ENCODE assay signal across 19 cellular contexts in the genomic region with DNA sequence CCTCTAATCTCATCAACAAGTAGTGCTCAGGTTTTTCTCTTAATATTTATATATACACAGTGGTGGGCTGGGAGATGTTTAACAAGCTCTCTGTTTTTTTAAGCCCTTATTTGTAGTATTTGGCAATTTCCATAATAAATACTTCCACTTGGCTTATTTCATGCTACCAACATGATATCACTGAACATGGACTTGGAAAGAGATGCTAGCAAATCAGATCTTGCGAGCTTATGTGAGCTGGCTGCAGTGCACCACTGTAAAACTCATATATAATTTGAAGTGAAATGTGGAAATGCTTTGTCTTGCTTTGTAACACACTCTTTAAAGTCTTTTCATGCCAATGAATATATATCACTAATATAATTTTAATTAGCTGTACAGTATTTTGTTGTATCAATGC.
"Had no signal": no experiment of that assay in that cellular context is flagged by ENCODE, and none has a peak within 500 bp of the region (broad histone marks: within the 10 kb centered on the region; RNA-seq: fewer than 3 reads in every experiment).

No MANE protein-coding gene starts in this region.

- H3K4me1 ChIP-seq: esophagus squamous epithelium, gastrocnemius medialis, heart left ventricle, left ventricle myocardium inferior, tibial nerve had no signal

- H3K4me3 ChIP-seq: esophagus squamous epithelium, gastrocnemius medialis, heart left ventricle, left ventricle myocardium inferior, mucosa of descending colon, tibial nerve had no signal

- DNase-seq: activated CD4-positive, alpha-beta T cell treated with anti-CD3 and anti-CD28 coated beads, Interleukin-2, amount 10 ng/mL, durations not matched to agents 24 days and 14 days; activated CD4-positive, CD25-positive, alpha-beta regulatory T cell; activated CD8-positive, alpha-beta T cell treated with anti-CD3 and anti-CD28 coated beads for 36 hours; activated effector memory CD4-positive, alpha-beta T cell treated with Interleukin-2 at 50 U/mL for 16 hours; activated naive CD4-positive, alpha-beta T cell treated with anti-CD3 and anti-CD28 coated beads, Interleukin-2, amount 50 U/mL, for 16 hours; activated T-cell treated with anti-CD3 and anti-CD28 coated beads, Interleukin-2, amount 50 U/mL, for 4 hours; dermis blood vessel endothelial cell; effector memory CD4-positive, alpha-beta T cell; esophagus squamous epithelium; gastrocnemius medialis; heart left ventricle; left ventricle myocardium inferior; mucosa of descending colon; naive B cell; small intestine; stimulated activated CD4-positive, alpha-beta T cell treated with anti-CD3 and anti-CD28 coated beads, Interleukin-15, amount 100 ng/mL, for 24 hours; stimulated activated CD4-positive, alpha-beta T cell treated with anti-CD3 and anti-CD28 coated beads, Interleukin-2, amount 100 ng/mL, for 48 hours; T1000 had no signal

- H3K9me3 ChIP-seq: esophagus squamous epithelium, gastrocnemius medialis, heart left ventricle, left ventricle myocardium inferior, mucosa of descending colon, tibial nerve had no signal

- H3K27ac ChIP-seq: esophagus squamous epithelium, gastrocnemius medialis, heart left ventricle, left ventricle myocardium inferior, tibial nerve had no signal

- H3K27me3 ChIP-seq: gastrocnemius medialis, tibial nerve had no signal

- H3K36me3 ChIP-seq: esophagus squamous epithelium, gastrocnemius medialis, heart left ventricle, left ventricle myocardium inferior, tibial nerve had no signal
